Comparison of ENCODE assay signal across 12 cellular contexts in the genomic region with DNA sequence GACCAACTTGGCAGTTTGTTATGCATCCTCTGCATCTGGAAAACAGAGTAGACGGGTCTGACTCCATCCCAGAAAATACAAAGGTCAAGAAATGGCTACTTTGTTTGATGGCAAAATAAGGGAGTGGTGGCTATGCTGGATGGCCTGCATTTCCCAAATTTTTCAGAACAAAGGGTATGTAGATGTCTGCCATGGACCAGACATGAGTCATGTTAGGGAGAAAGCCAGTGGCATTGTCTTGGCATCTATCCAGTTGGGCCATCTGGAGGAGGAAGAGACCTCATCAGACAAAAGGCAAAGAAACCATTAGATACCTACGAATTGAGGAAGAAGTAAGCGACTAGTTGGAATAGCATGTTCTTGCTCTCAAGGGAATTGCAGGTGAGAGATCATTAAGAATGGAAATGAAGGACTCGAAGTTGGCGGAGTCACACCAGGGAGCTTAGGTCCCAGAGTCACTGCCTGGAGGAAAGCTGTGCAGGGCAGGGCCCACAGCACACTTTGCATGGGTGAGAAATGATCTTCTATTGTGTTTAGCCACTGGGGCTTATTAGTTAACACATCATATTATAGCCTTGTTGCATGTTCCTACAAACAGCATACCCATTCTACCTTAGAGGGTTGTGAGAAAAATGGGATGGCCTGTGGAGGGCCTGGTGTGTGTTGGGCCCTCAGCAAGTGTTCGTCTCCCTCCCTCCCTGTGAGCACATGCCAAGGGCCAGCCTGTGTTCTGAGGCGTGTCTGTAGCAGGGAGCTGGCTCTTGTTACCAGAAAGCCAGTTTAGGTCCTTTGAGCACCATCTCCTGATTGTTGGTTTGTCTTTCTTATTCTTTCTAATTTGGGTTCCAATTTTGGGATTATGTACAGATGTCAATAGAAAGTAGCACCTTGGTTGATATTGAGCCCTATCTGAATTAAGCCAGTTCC.
DNase-seq lines count a peak whose midpoint lies in the region; ATAC-seq and TF ChIP-seq lines count a peak whose summit lies in the region.
"Had no signal": no experiment of that assay in that cellular context is flagged by ENCODE, and none has a peak within 500 bp of the region (broad histone marks: within the 10 kb centered on the region; RNA-seq: fewer than 3 reads in every experiment).

No MANE protein-coding gene starts in this region.

- DNase-seq in AG09309 (ENCODE audit: low read depth) (peak; percentile 10), HFF-Myc (ENCODE audit: extremely low read depth, low read depth) (peak; percentile 51), glomerular visceral epithelial cell (ENCODE audit: extremely low spot score) (peak; percentile 91), Right ventricle myocardium superior (no peak), T-helper 1 cell (no peak), NCI-H2107 treated with DMSO at 0.1 percent for 48 hours (lab: John Stamatoyannopoulos, UW; ENCODE audit: unreplicated experiment) (no peak)
- DNase-seq: activated CD4-positive, alpha-beta T cell treated with anti-CD3 and anti-CD28 coated beads for 1 hour; activated naive CD4-positive, alpha-beta T cell treated with Interleukin-2 at 50 U/mL for 16 hours; DMS153; effector CD4-positive, alpha-beta T cell had no signal

- TF ChIP-seq CTCF in AG09309 (IDR thresholded peaks at IDR 0.05; ENCODE audit: control insufficient read depth, insufficient read depth, low read depth, low read length, missing control alignments) (no peak), HFF-Myc (IDR thresholded peaks at IDR 0.05; ENCODE audit: low read depth, low read length, missing control alignments) (no peak)

- ATAC-seq in SK-N-SH treated with all-trans-retinoic acid at 6 μM for 48 hours (peak; percentile 78), Right ventricle myocardium superior (ENCODE audit: poor library complexity) (no peak), GM21360 (IDR thresholded peaks at IDR 0.05; ENCODE audit: unreplicated experiment) (no peak)

- intact Hi-C loops in Right ventricle myocardium superior (cut with DNase I) = no loop called here

- H3K4me3 ChIP-seq in AG09309 (ENCODE audit: control insufficient read depth, low read depth, low read length) (no peak overlapping the region), HFF-Myc (replicated peaks; ENCODE audit: low read depth, low read length) (no peak overlapping the region)

TF ChIP-seq in SK-N-SH treated with all-trans-retinoic acid at 6 μM for 48 hours, 23 proteins besides CTCF, POLR2A, EP300 and RAD21:
- TF ChIP-seq SNAI2 (CRISPR knock-in tag; IDR thresholded peaks at IDR 0.05) = no peak
- no peak for TF ChIP-seq TCF4 (CRISPR knock-in tag; IDR thresholded peaks at IDR 0.05; ENCODE audit: borderline replicate concordance)
- no peak for TF ChIP-seq ZFP30 (CRISPR knock-in tag; IDR thresholded peaks at IDR 0.05)
- TF ChIP-seq OSR1 (CRISPR knock-in tag; IDR thresholded peaks at IDR 0.05) = no peak
- TF ChIP-seq, protein P1, sequence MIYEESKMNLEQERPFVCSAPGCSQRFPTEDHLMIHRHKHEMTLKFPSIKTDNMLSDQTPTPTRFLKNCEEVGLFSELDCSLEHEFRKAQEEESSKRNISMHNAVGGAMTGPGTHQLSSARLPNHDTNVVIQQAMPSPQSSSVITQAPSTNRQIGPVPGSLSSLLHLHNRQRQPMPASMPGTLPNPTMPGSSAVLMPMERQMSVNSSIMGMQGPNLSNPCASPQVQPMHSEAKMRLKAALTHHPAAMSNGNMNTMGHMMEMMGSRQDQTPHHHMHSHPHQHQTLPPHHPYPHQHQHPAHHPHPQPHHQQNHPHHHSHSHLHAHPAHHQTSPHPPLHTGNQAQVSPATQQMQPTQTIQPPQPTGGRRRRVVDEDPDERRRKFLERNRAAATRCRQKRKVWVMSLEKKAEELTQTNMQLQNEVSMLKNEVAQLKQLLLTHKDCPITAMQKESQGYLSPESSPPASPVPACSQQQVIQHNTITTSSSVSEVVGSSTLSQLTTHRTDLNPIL (CRISPR knock-in tag; IDR thresholded peaks at IDR 0.05; ENCODE audit: low read depth) = no peak
- TF ChIP-seq ZFP3 (CRISPR knock-in tag; IDR thresholded peaks at IDR 0.05) = no peak
- TF ChIP-seq PPARA (CRISPR knock-in tag; IDR thresholded peaks at IDR 0.05; ENCODE audit: borderline replicate concordance) = no peak
- no peak for TF ChIP-seq ISL1 (CRISPR knock-in tag; IDR thresholded peaks at IDR 0.05)

Comparison
In these comparisons a context has a peak if more than half of its experiments do, and no peak if none do; other contexts are left out.
1. DNase-seq: peak in AG09309 (single experiment), HFF-Myc (single experiment) and glomerular visceral epithelial cell (single experiment); none in Right ventricle myocardium superior (single experiment), T-helper 1 cell (0 of 5) and NCI-H2107 treated with DMSO at 0.1 percent for 48 hours (single experiment).